ENCODE assay signal across 14 cellular contexts in genomic region chr5:139371482-139372435, GRCh38. TPM values are rescaled to one million over a fixed set of nuclear protein-coding genes. Genes with fewer than 3 reads are reported as not detected.
DNase-seq lines count a peak whose midpoint lies in the region; ATAC-seq and TF ChIP-seq lines count a peak whose summit lies in the region.
"Had no signal": no experiment of that assay in that cellular context is flagged by ENCODE, and none has a peak within 500 bp of the region (broad histone marks: within the 10 kb centered on the region; RNA-seq: fewer than 3 reads in every experiment).

No MANE protein-coding gene starts in this region.

- H3K36me3 ChIP-seq in RWPE2 (ENCODE audit: low read depth), result peaks cover 55% of the 10 kb centered on the region

- H3K4me1 ChIP-seq in RWPE2 (ENCODE audit: insufficient read depth, poor library complexity, severe bottlenecking), result peaks cover 10% of the 10 kb centered on the region

- ATAC-seq in RWPE2 (ENCODE audit: low read depth) (no peak), GM21619 (IDR thresholded peaks at IDR 0.05; ENCODE audit: unreplicated experiment) (no peak)

- H3K36me3 Mint-ChIP-seq in progenitor cell of endocrine pancreas (ENCODE audit: insufficient read depth), result peaks cover 8% of the 10 kb centered on the region
- peaks cover 25% of the 10 kb centered on the region for H3K36me3 Mint-ChIP-seq in T-helper 2 cell treated with Interferon-gamma antibody and Interleukin-4, amounts not matched to agents 5 μg/mL and 100 μg/mL, for 36 hours (ENCODE audit: low read depth)

- no peak overlapping the region for H3K4me3 Mint-ChIP-seq in progenitor cell of endocrine pancreas (ENCODE audit: low read depth)
- H3K4me3 Mint-ChIP-seq in T-helper 2 cell treated with Interferon-gamma antibody and Interleukin-4, amounts not matched to agents 5 μg/mL and 100 μg/mL, for 36 hours, result no peak overlapping the region
- H3K4me3 Mint-ChIP-seq: activated B cell treated with CpG ODN at 0.5 μM for 24 hours; CD14-positive monocyte; central memory CD8-positive, alpha-beta T cell had no signal

- H3K27me3 Mint-ChIP-seq in progenitor cell of endocrine pancreas, result no peaks in the 10 kb centered on the region
- H3K27me3 Mint-ChIP-seq in T-helper 2 cell treated with Interferon-gamma antibody and Interleukin-4, amounts not matched to agents 5 μg/mL and 100 μg/mL, for 36 hours (ENCODE audit: low read depth), result no peaks in the 10 kb centered on the region
- H3K27me3 Mint-ChIP-seq: activated B cell treated with CpG ODN at 0.5 μM for 24 hours; central memory CD8-positive, alpha-beta T cell had no signal

- no peaks in the 10 kb centered on the region for H3K9me3 ChIP-seq in RWPE2 (ENCODE audit: severe bottlenecking)
- H3K9me3 ChIP-seq: vagina had no signal

- no peaks in the 10 kb centered on the region for H3K27me3 ChIP-seq in RWPE2 (ENCODE audit: insufficient read depth, poor library complexity, severe bottlenecking)
- H3K27me3 ChIP-seq: vagina had no signal

- H3K27ac ChIP-seq in RWPE2 (ENCODE audit: poor library complexity, severe bottlenecking), result peak overlapping the region; percentile 2

- H3K27ac Mint-ChIP-seq in progenitor cell of endocrine pancreas, result peak overlapping the region; percentile 63
- H3K27ac Mint-ChIP-seq in T-helper 2 cell treated with Interferon-gamma antibody and Interleukin-4, amounts not matched to agents 5 μg/mL and 100 μg/mL, for 36 hours, result no peak overlapping the region
- H3K27ac Mint-ChIP-seq: activated B cell treated with CpG ODN at 0.5 μM for 24 hours had no signal

- peak; percentile 73 for DNase-seq in M059J (ENCODE audit: low read depth)
- DNase-seq in RWPE2 (ENCODE audit: low spot score), result no peak
- peak; percentile 67 for DNase-seq in fibroblast of peridontal ligament (ENCODE audit: extremely low read depth)
- no peak for DNase-seq in progenitor cell of endocrine pancreas (ENCODE audit: low spot score, unreplicated experiment)
- no peak for DNase-seq in T-helper 2 cell treated with Interferon-gamma antibody and Interleukin-4, amounts not matched to agents 5 μg/mL and 100 μg/mL, for 36 hours (ENCODE audit: low spot score)
- no peak for DNase-seq in COLO829 (ENCODE audit: low spot score)
- DNase-seq: activated B cell treated with CpG ODN at 0.5 μM for 24 hours; EL; NK-92 treated with Interleukin-12 subunit alpha and Interleukin-12 subunit beta, amount 100 ng/mL, for 24 hours had no signal

- H3K4me3 ChIP-seq in RWPE2 (ENCODE audit: severe bottlenecking), result no peak overlapping the region
- H3K4me3 ChIP-seq: vagina had no signal

- no peaks in the 10 kb centered on the region for H3K4me1 Mint-ChIP-seq in progenitor cell of endocrine pancreas (ENCODE audit: low read depth)
- peaks cover 10% of the 10 kb centered on the region for H3K4me1 Mint-ChIP-seq in T-helper 2 cell treated with Interferon-gamma antibody and Interleukin-4, amounts not matched to agents 5 μg/mL and 100 μg/mL, for 36 hours (ENCODE audit: low read depth)
- H3K4me1 Mint-ChIP-seq: activated B cell treated with CpG ODN at 0.5 μM for 24 hours, CD14-positive monocyte had no signal

- H3K9me3 Mint-ChIP-seq in progenitor cell of endocrine pancreas (ENCODE audit: low read depth), result no peaks in the 10 kb centered on the region
- no peaks in the 10 kb centered on the region for H3K9me3 Mint-ChIP-seq in T-helper 2 cell treated with Interferon-gamma antibody and Interleukin-4, amounts not matched to agents 5 μg/mL and 100 μg/mL, for 36 hours
- H3K9me3 Mint-ChIP-seq: activated B cell treated with CpG ODN at 0.5 μM for 24 hours; central memory CD8-positive, alpha-beta T cell had no signal

- TF ChIP-seq CTCF in RWPE2 (IDR thresholded peaks at IDR 0.05; ENCODE audit: poor library complexity, severe bottlenecking), result no peak
- TF ChIP-seq CTCF in progenitor cell of endocrine pancreas (IDR thresholded peaks at IDR 0.05; ENCODE audit: unreplicated experiment), result no peak

RNA-seq across cellular contexts. Expression of gene SLC23A1, which starts 11.3 kb away (rescaled TPM):
- total RNA-seq in M059J (2014; rRNA removed; shearing (Covaris generic)), result not detected in 2 replicates
- 0.20 and 0.48 TPM in 2 replicates for total RNA-seq in progenitor cell of endocrine pancreas
- total RNA-seq: glomerular endothelial cell, vagina had no signal

RNA-seq across cellular contexts. Expression of gene MZB1, which starts 18.0 kb away (rescaled TPM):
- not detected in 2 replicates for total RNA-seq in M059J (2014; rRNA removed; shearing (Covaris generic))
- 0.24 and 0.80 TPM in 2 replicates for total RNA-seq in progenitor cell of endocrine pancreas
- total RNA-seq: vagina had no signal

RNA-seq across cellular contexts. Expression of gene PROB1, which starts 23.1 kb away (rescaled TPM):
- total RNA-seq in M059J (2014; rRNA removed; shearing (Covaris generic)), result 0.15 and 0.81 TPM in 2 replicates
- 2.0 and 2.2 TPM in 2 replicates for total RNA-seq in progenitor cell of endocrine pancreas

RNA-seq across cellular contexts. Expression of gene PAIP2, which starts 30.1 kb away (rescaled TPM):
- 66.6 and 67.8 TPM in 2 replicates for total RNA-seq in M059J (2014; rRNA removed; shearing (Covaris generic))
- 92.3 and 97.4 TPM in 2 replicates for total RNA-seq in progenitor cell of endocrine pancreas

RNA-seq across cellular contexts. Expression of gene SPATA24, which starts 32.1 kb away (rescaled TPM):
- total RNA-seq in M059J (2014; rRNA removed; shearing (Covaris generic)), result 6.3 and 12.5 TPM in 2 replicates
- total RNA-seq in progenitor cell of endocrine pancreas, result 13.9 and 14.0 TPM in 2 replicates

Comparison
In these comparisons a context has a peak if more than half of its experiments do, and no peak if none do; other contexts are left out.
1. DNase-seq: peak in M059J (single experiment) and fibroblast of peridontal ligament (single experiment); none in RWPE2 (single experiment), progenitor cell of endocrine pancreas (single experiment), T-helper 2 cell treated with Interferon-gamma antibody and Interleukin-4, amounts not matched to agents 5 μg/mL and 100 μg/mL, for 36 hours (single experiment) and COLO829 (single experiment).